In genomic region chr3:56411147-56411546, GRCh38 we compare ENCODE assay signal across 22 cellular contexts.
DNase-seq lines count a peak whose midpoint lies in the region.
"Had no signal": no experiment of that assay in that cellular context is flagged by ENCODE, and none has a peak within 500 bp of the region (broad histone marks: within the 10 kb centered on the region; RNA-seq: fewer than 3 reads in every experiment).

No MANE protein-coding gene starts in this region.

- DNase-seq in Ammon's horn (ENCODE audit: low spot score) = peak; percentile 55
- DNase-seq in activated CD4-positive, alpha-beta T cell treated with anti-CD3 and anti-CD28 coated beads for 4 hours = no peak
- DNase-seq: 8988T; ACHN; AML-193; BE2C; C1 segment of cervical spinal cord; Caco-2; Calu3; CD4-positive, alpha-beta memory T cell; CD4-positive, alpha-beta T cell; CD4-positive, CD25-positive, alpha-beta regulatory T cell; CD8-positive, alpha-beta memory T cell; CD8-positive, alpha-beta T cell; COR-L47; DMS 273 treated with DMSO at 0.1 percent for 48 hours; DMS153; DMS53; DMS79; DMS79 treated with DMSO at 0.1 percent for 48 hours; DND-41; EL had no signal
